In genomic region chr2:70902067-70902442, GRCh38 we compare ENCODE assay signal across 12 cellular contexts. TPM values are rescaled to one million over a fixed set of nuclear protein-coding genes. Genes with fewer than 3 reads are reported as not detected.
DNase-seq lines count a peak whose midpoint lies in the region; ATAC-seq and TF ChIP-seq lines count a peak whose summit lies in the region.
"Had no signal": no experiment of that assay in that cellular context is flagged by ENCODE, and none has a peak within 500 bp of the region (broad histone marks: within the 10 kb centered on the region; RNA-seq: fewer than 3 reads in every experiment).

No MANE protein-coding gene starts in this region.

- H3K9me3 Mint-ChIP-seq in activated T-helper 1 cell treated with anti-CD3 and anti-CD28 coated beads, Interleukin-12 subunit alpha, Interleukin-12 subunit beta, Interleukin-2, Interleukin-4 antibody, amounts not matched to agents 30 ng/mL and 10 ng/mL and 1 ng/mL, durations not matched to agents 14 hours and 24 hours and 36 hours = no peaks in the 10 kb centered on the region
- H3K9me3 Mint-ChIP-seq: activated CD8-positive, alpha-beta T cell treated with anti-CD3 and anti-CD28 coated beads for 36 hours; stimulated activated naive CD8-positive, alpha-beta T cell treated with anti-CD3 and anti-CD28 coated beads, Interleukin-15, Interleukin-2, amounts not matched to agents 100 ng/mL and 50 ng/mL, for 24 hours had no signal

- no peak for TF ChIP-seq POLR2A in adrenal gland (IDR thresholded peaks at IDR 0.05)

- no peak overlapping the region for H4K91ac ChIP-seq in mesenchymal stem cell (ENCODE audit: low read length)

- H3K4me1 Mint-ChIP-seq in activated T-helper 1 cell treated with anti-CD3 and anti-CD28 coated beads, Interleukin-12 subunit alpha, Interleukin-12 subunit beta, Interleukin-2, Interleukin-4 antibody, amounts not matched to agents 30 ng/mL and 10 ng/mL and 1 ng/mL, durations not matched to agents 14 hours and 24 hours and 36 hours (ENCODE audit: low read depth) = peaks cover 22% of the 10 kb centered on the region

- H3K9ac ChIP-seq in mesenchymal stem cell (ENCODE audit: low read length) = peak overlapping the region; percentile 87

- intact Hi-C loops in Right ventricle myocardium inferior (cut with DNase I) (no loop called here), upper lobe of right lung (cut with DNase I) (no loop called here), adrenal gland (cut with DNase I) (no loop called here)
- intact Hi-C loops in activated T-helper 1 cell treated with anti-CD3 and anti-CD28 coated beads, Interleukin-12 subunit alpha, Interleukin-12 subunit beta, Interleukin-2, Interleukin-4 antibody, amounts not matched to agents 30 ng/mL and 10 ng/mL and 1 ng/mL, durations not matched to agents 14 hours and 24 hours and 36 hours (cut with micrococcal nuclease) = no loop called here

- H2BK120ac ChIP-seq in mesenchymal stem cell (ENCODE audit: low read depth, low read length) = no peak overlapping the region

- peak overlapping the region; percentile 91 for H3K4me2 ChIP-seq in mesenchymal stem cell (ENCODE audit: low read length, poor library complexity, severe bottlenecking)

- no peak overlapping the region for H2AFZ ChIP-seq in mesenchymal stem cell (ENCODE audit: low read depth, low read length)

- no peaks in the 10 kb centered on the region for H3K36me3 ChIP-seq in right atrium auricular region
- peaks cover 0 to 16% of the 10 kb centered on the region in 2 experiments for H3K36me3 ChIP-seq in mesenchymal stem cell (ENCODE audit: control insufficient read depth in 1 of 2, insufficient read depth in 2 of 2, low read depth in 1 of 2, low read length in 2 of 2)
- no peaks in the 10 kb centered on the region for H3K36me3 ChIP-seq in upper lobe of right lung
- H3K36me3 ChIP-seq in adrenal gland (replicated peaks in 1 of 2) = no peaks in the 10 kb centered on the region

- peak overlapping the region; percentile 19 to 69 for H3K27ac ChIP-seq in right atrium auricular region
- H3K27ac ChIP-seq in mesenchymal stem cell (ENCODE audit: low read length, poor library complexity, severe bottlenecking) = no peak overlapping the region
- H3K27ac ChIP-seq in upper lobe of right lung = no peak overlapping the region
- H3K27ac ChIP-seq in adrenal gland = no peak overlapping the region

- DNase-seq in right atrium auricular region (ENCODE audit: low spot score) (peak; percentile 54), Right ventricle myocardium inferior (ENCODE audit: missing footprints) (no peak), mesenchymal stem cell (no peak), upper lobe of right lung (no peak), adrenal gland (no peak)
- no peak for DNase-seq in activated T-helper 1 cell treated with anti-CD3 and anti-CD28 coated beads, Interleukin-12 subunit alpha, Interleukin-12 subunit beta, Interleukin-2, Interleukin-4 antibody, amounts not matched to agents 30 ng/mL and 10 ng/mL and 1 ng/mL, durations not matched to agents 14 hours and 24 hours and 36 hours (ENCODE audit: low spot score)
- DNase-seq: activated CD8-positive, alpha-beta T cell treated with anti-CD3 and anti-CD28 coated beads for 36 hours; DND-41; NCI-H774 had no signal

- H3K4me3 ChIP-seq in right atrium auricular region = peak overlapping the region in 1 of 2 donors; percentile 62
- H3K4me3 ChIP-seq in mesenchymal stem cell (ENCODE audit: insufficient read depth in 1 of 2, low read depth in 1 of 2, low read length in 2 of 2) = peak overlapping the region; percentile 63 to 86
- H3K4me3 ChIP-seq in upper lobe of right lung = peak overlapping the region; percentile 57
- peak overlapping the region in 1 of 4 donors; percentile 51 for H3K4me3 ChIP-seq in adrenal gland

- H3K4me1 ChIP-seq in right atrium auricular region (peaks cover 0 to 45% of the 10 kb centered on the region in 2 donors), mesenchymal stem cell (ENCODE audit: control insufficient read depth, insufficient read depth, low read depth, low read length) (peaks cover 24% of the 10 kb centered on the region), upper lobe of right lung (peaks cover 15% of the 10 kb centered on the region), adrenal gland (replicated peaks in 1 of 2) (peaks cover 6 to 15% of the 10 kb centered on the region in 2 donors)

- TF ChIP-seq CTCF in right atrium auricular region (IDR thresholded peaks at IDR 0.05) (no peak), upper lobe of right lung (IDR thresholded peaks at IDR 0.05) (no peak), adrenal gland (IDR thresholded peaks at IDR 0.05) (no peak)

- H3K27me3 Mint-ChIP-seq in activated T-helper 1 cell treated with anti-CD3 and anti-CD28 coated beads, Interleukin-12 subunit alpha, Interleukin-12 subunit beta, Interleukin-2, Interleukin-4 antibody, amounts not matched to agents 30 ng/mL and 10 ng/mL and 1 ng/mL, durations not matched to agents 14 hours and 24 hours and 36 hours (ENCODE audit: insufficient read depth) = peaks cover 91% of the 10 kb centered on the region

- H2BK12ac ChIP-seq in mesenchymal stem cell (ENCODE audit: low read length in 2 of 2) = no peak overlapping the region

- H2BK15ac ChIP-seq in mesenchymal stem cell (ENCODE audit: low read depth, poor library complexity, severe bottlenecking) = no peak overlapping the region

- ATAC-seq in Right ventricle myocardium inferior = no peak
- ATAC-seq in upper lobe of right lung = no peak
- no peak for ATAC-seq in HG02885 (IDR thresholded peaks at IDR 0.05; ENCODE audit: poor library complexity, unreplicated experiment)
- ATAC-seq in HG02623 (IDR thresholded peaks at IDR 0.05; ENCODE audit: unreplicated experiment) = no peak
- ATAC-seq: activated CD8-positive, alpha-beta T cell treated with anti-CD3 and anti-CD28 coated beads for 36 hours had no signal

- H3K36me3 Mint-ChIP-seq in activated T-helper 1 cell treated with anti-CD3 and anti-CD28 coated beads, Interleukin-12 subunit alpha, Interleukin-12 subunit beta, Interleukin-2, Interleukin-4 antibody, amounts not matched to agents 30 ng/mL and 10 ng/mL and 1 ng/mL, durations not matched to agents 14 hours and 24 hours and 36 hours (ENCODE audit: low read depth) = peaks cover 6% of the 10 kb centered on the region

- H4K8ac ChIP-seq in mesenchymal stem cell (ENCODE audit: low read length) = no peak overlapping the region

- H3K27me3 ChIP-seq in right atrium auricular region (peaks cover 8 to 13% of the 10 kb centered on the region in 2 donors), mesenchymal stem cell (ENCODE audit: control insufficient read depth in 1 of 2, insufficient read depth in 1 of 2, low read length in 2 of 2) (peaks cover 72 to 76% of the 10 kb centered on the region in 2 experiments), upper lobe of right lung (peaks cover 87% of the 10 kb centered on the region), adrenal gland (peaks cover 60% of the 10 kb centered on the region)

- no peak overlapping the region for H3K18ac ChIP-seq in mesenchymal stem cell (ENCODE audit: low read depth in 1 of 2, low read length in 2 of 2)

- 10% methylated on average over 5 of the region's 5 CpGs for WGBS in mesenchymal stem cell
- 64 to 79% (median 69%) methylated on average over 1 to 5 of the region's 5 CpGs for WGBS in adrenal gland, 4 donors

- H3K23ac ChIP-seq in mesenchymal stem cell (ENCODE audit: low read length in 2 of 2) = peak overlapping the region in 1 of 2 experiments; percentile 65

- H3K4me3 Mint-ChIP-seq in activated T-helper 1 cell treated with anti-CD3 and anti-CD28 coated beads, Interleukin-12 subunit alpha, Interleukin-12 subunit beta, Interleukin-2, Interleukin-4 antibody, amounts not matched to agents 30 ng/mL and 10 ng/mL and 1 ng/mL, durations not matched to agents 14 hours and 24 hours and 36 hours = peak overlapping the region; percentile 61

- H2BK5ac ChIP-seq in mesenchymal stem cell (ENCODE audit: low read depth, low read length, poor library complexity, severe bottlenecking) = no peak overlapping the region

- H3K9me3 ChIP-seq in right atrium auricular region = no peaks in the 10 kb centered on the region
- H3K9me3 ChIP-seq in mesenchymal stem cell (ENCODE audit: control insufficient read depth, low read length) = no peaks in the 10 kb centered on the region
- no peaks in the 10 kb centered on the region for H3K9me3 ChIP-seq in upper lobe of right lung
- no peaks in the 10 kb centered on the region for H3K9me3 ChIP-seq in adrenal gland (replicated peaks in 1 of 3)

- H2AK5ac ChIP-seq in mesenchymal stem cell (ENCODE audit: low read length, severe bottlenecking) = no peak overlapping the region

- no peak overlapping the region for H3K14ac ChIP-seq in mesenchymal stem cell (ENCODE audit: low read length in 2 of 2)

- H3K27ac Mint-ChIP-seq in activated T-helper 1 cell treated with anti-CD3 and anti-CD28 coated beads, Interleukin-12 subunit alpha, Interleukin-12 subunit beta, Interleukin-2, Interleukin-4 antibody, amounts not matched to agents 30 ng/mL and 10 ng/mL and 1 ng/mL, durations not matched to agents 14 hours and 24 hours and 36 hours = no peak overlapping the region
- H3K27ac Mint-ChIP-seq: activated CD8-positive, alpha-beta T cell treated with anti-CD3 and anti-CD28 coated beads for 36 hours; stimulated activated naive CD8-positive, alpha-beta T cell treated with anti-CD3 and anti-CD28 coated beads, Interleukin-15, Interleukin-2, amounts not matched to agents 100 ng/mL and 50 ng/mL, for 24 hours had no signal

- H3K79me1 ChIP-seq in mesenchymal stem cell (replicated peaks; ENCODE audit: low read length, poor library complexity, severe bottlenecking) = peaks cover 11% of the 10 kb centered on the region

- no peak overlapping the region for H3K4ac ChIP-seq in mesenchymal stem cell (ENCODE audit: low read depth in 1 of 2, low read length in 2 of 2)

RNA-seq across cellular contexts. Expression of gene VAX2, which starts 1.7 kb away (rescaled TPM):
- under 1 TPM; 0.70 to 0.86 TPM for total RNA-seq in right atrium auricular region
- total RNA-seq in Right ventricle myocardium inferior = 0.30 TPM
- total RNA-seq in activated T-helper 1 cell treated with anti-CD3 and anti-CD28 coated beads, Interleukin-12 subunit alpha, Interleukin-12 subunit beta, Interleukin-2, Interleukin-4 antibody, amounts not matched to agents 30 ng/mL and 10 ng/mL and 1 ng/mL, durations not matched to agents 14 hours and 24 hours and 36 hours = not detected in 2 replicates
- polyA plus RNA-seq in mesenchymal stem cell (2013, experiment 1 of 2) = 0.22 TPM
- polyA plus RNA-seq in mesenchymal stem cell (2013, experiment 2 of 2) = 0.16 TPM
- total RNA-seq in upper lobe of right lung = 0.93 TPM
- total RNA-seq in adrenal gland = 1 to 10 TPM in 3 of 8 donors, under 1 TPM in 3, not detected in 2; 0.35 to 4.9 (median 0.93) TPM
- 1 to 10 TPM in 2 of 3 donors, not detected in 1; 2.5 to 3.0 TPM for polyA plus RNA-seq in adrenal gland
- total RNA-seq: activated CD8-positive, alpha-beta T cell treated with anti-CD3 and anti-CD28 coated beads for 36 hours had no signal

RNA-seq across cellular contexts. Expression of gene ATP6V1B1, which starts 33.6 kb away (rescaled TPM):
- total RNA-seq in right atrium auricular region (not detected), Right ventricle myocardium inferior (not detected), upper lobe of right lung (2.1 TPM), adrenal gland (1 to 10 TPM in 1 of 8 donors, under 1 TPM in 4, not detected in 3; 0.14 to 1.3 (median 0.58) TPM)
- total RNA-seq in activated T-helper 1 cell treated with anti-CD3 and anti-CD28 coated beads, Interleukin-12 subunit alpha, Interleukin-12 subunit beta, Interleukin-2, Interleukin-4 antibody, amounts not matched to agents 30 ng/mL and 10 ng/mL and 1 ng/mL, durations not matched to agents 14 hours and 24 hours and 36 hours = not detected in 2 replicates
- not detected for polyA plus RNA-seq in mesenchymal stem cell (2013, experiment 1 of 2)
- polyA plus RNA-seq in mesenchymal stem cell (2013, experiment 2 of 2) = 0.10 TPM
- polyA plus RNA-seq in adrenal gland = 1 to 10 TPM in 2 of 3 donors, under 1 TPM in 1; 0.27 to 4.6 (median 1.9) TPM
- total RNA-seq: activated CD8-positive, alpha-beta T cell treated with anti-CD3 and anti-CD28 coated beads for 36 hours had no signal

Comparison
In these comparisons a context has a peak if more than half of its experiments do, and no peak if none do; other contexts are left out.
1. H3K27ac ChIP-seq: peak in right atrium auricular region (2 of 2); none in mesenchymal stem cell (single experiment), upper lobe of right lung (single experiment) and adrenal gland (0 of 5).